18 cellular contexts compared by ENCODE assay signal in the genomic region with DNA sequence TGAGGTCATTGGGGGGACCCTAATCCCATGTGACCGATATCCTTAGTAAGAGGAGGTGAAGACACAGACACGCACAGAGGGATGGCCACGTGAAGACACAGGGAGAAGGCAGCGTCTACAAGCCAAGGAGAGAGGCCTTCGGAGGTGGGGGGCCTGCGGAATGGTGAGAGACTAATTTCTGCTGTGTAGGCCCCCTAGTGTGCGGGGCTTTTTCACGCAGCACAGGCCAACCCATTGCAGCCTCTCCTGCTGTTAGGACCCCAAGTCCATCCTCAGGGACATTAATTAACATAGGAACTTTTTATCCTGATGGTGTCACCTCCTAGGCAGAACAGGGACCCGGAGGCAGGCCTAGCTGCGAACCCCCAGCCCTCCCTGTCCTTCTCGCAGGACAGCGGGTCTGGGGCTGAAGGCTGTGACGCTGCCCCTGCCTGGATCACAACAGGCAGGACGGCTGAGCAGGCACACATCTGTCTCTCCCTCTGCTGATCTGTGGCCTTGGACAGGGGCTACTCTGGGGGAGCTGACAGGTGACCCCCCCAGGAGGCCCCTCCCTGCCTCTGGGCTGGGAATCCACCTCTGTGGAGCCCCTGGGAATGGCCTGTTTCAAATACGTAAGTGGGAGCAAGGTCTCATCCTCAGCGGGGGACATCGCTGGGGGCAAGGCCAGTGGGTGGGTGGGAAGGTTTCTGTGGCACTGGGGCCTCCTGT. TPM values are rescaled to one million over a fixed set of nuclear protein-coding genes. Genes with fewer than 3 reads are reported as not detected.
A peak's percentile ranks its signal among the peaks of the same experiment; 100 is the strongest.
DNase-seq lines count a peak whose midpoint lies in the region; ATAC-seq and TF ChIP-seq lines count a peak whose summit lies in the region.
"Had no signal": no experiment of that assay in that cellular context is flagged by ENCODE, and none has a peak within 500 bp of the region (broad histone marks: within the 10 kb centered on the region; RNA-seq: fewer than 3 reads in every experiment).

No MANE protein-coding gene starts in this region.

- in situ Hi-C loops in brain microvascular endothelial cell (cut with HindIII; ENCODE audit: low pct_ligation_motif_present, low sequenced_read_pairs): no loop called here

- H3K27ac Mint-ChIP-seq in activated T-helper 2 cell treated with anti-CD3 and anti-CD28 coated beads, Interferon-gamma antibody, Interleukin-2, Interleukin-4, amounts not matched to agents 10 μg/mL and 5 μg/mL and 100 μg/mL, durations not matched to agents 14 hours and 24 hours and 36 hours: no peak overlapping the region
- H3K27ac Mint-ChIP-seq: H9 had no signal

- H3K27ac ChIP-seq in right atrium auricular region: no peak overlapping the region
- no peak overlapping the region for H3K27ac ChIP-seq in left ventricle myocardium inferior (replicated peaks)
- no peak overlapping the region for H3K27ac ChIP-seq in brain microvascular endothelial cell
- H3K27ac ChIP-seq: RWPE1, SJSA1 had no signal

- intact Hi-C loops in left ventricle myocardium inferior (cut with micrococcal nuclease): no loop called here
- intact Hi-C loops in activated T-helper 2 cell treated with anti-CD3 and anti-CD28 coated beads, Interferon-gamma antibody, Interleukin-2, Interleukin-4, amounts not matched to agents 10 μg/mL and 5 μg/mL and 100 μg/mL, durations not matched to agents 14 hours and 24 hours and 36 hours (cut with micrococcal nuclease): no loop called here

- H3K4me1 Mint-ChIP-seq in activated T-helper 2 cell treated with anti-CD3 and anti-CD28 coated beads, Interferon-gamma antibody, Interleukin-2, Interleukin-4, amounts not matched to agents 10 μg/mL and 5 μg/mL and 100 μg/mL, durations not matched to agents 14 hours and 24 hours and 36 hours (ENCODE audit: low read depth): peaks cover 15% of the 10 kb centered on the region
- H3K4me1 Mint-ChIP-seq: H9 had no signal

- peak; percentile 44 for DNase-seq in right atrium auricular region (ENCODE audit: low spot score)
- DNase-seq in left ventricle myocardium inferior: no peak
- peak; percentile 3 for DNase-seq in activated T-helper 2 cell treated with anti-CD3 and anti-CD28 coated beads, Interferon-gamma antibody, Interleukin-2, Interleukin-4, amounts not matched to agents 10 μg/mL and 5 μg/mL and 100 μg/mL, durations not matched to agents 14 hours and 24 hours and 36 hours (ENCODE audit: low spot score)
- peak; percentile 55 for DNase-seq in left kidney (ENCODE audit: low read depth, low spot score)
- no peak for DNase-seq in glomerular visceral epithelial cell (ENCODE audit: extremely low spot score)
- DNase-seq in brain microvascular endothelial cell: no peak
- DNase-seq: AML-193, H9, Kasumi-1, MM.1S, NCI-H1092 treated with DMSO at 0.1 percent for 48 hours, NCI-H1694 treated with DMSO at 0.1 percent for 48 hours, NCI-H226 had no signal

- H3K9me3 Mint-ChIP-seq in activated T-helper 2 cell treated with anti-CD3 and anti-CD28 coated beads, Interferon-gamma antibody, Interleukin-2, Interleukin-4, amounts not matched to agents 10 μg/mL and 5 μg/mL and 100 μg/mL, durations not matched to agents 14 hours and 24 hours and 36 hours: no peaks in the 10 kb centered on the region
- H3K9me3 Mint-ChIP-seq: H9, IgD-negative memory B cell had no signal

- H3K36me3 Mint-ChIP-seq in activated T-helper 2 cell treated with anti-CD3 and anti-CD28 coated beads, Interferon-gamma antibody, Interleukin-2, Interleukin-4, amounts not matched to agents 10 μg/mL and 5 μg/mL and 100 μg/mL, durations not matched to agents 14 hours and 24 hours and 36 hours (ENCODE audit: low read depth): no peaks in the 10 kb centered on the region

- H3K4me1 ChIP-seq in right atrium auricular region: no peaks in the 10 kb centered on the region
- no peaks in the 10 kb centered on the region for H3K4me1 ChIP-seq in left ventricle myocardium inferior
- H3K4me1 ChIP-seq: SJSA1 had no signal

- no peak overlapping the region for H3K4me3 Mint-ChIP-seq in activated T-helper 2 cell treated with anti-CD3 and anti-CD28 coated beads, Interferon-gamma antibody, Interleukin-2, Interleukin-4, amounts not matched to agents 10 μg/mL and 5 μg/mL and 100 μg/mL, durations not matched to agents 14 hours and 24 hours and 36 hours (ENCODE audit: low read depth)
- H3K4me3 Mint-ChIP-seq: H9, IgD-negative memory B cell had no signal

- H3K27me3 Mint-ChIP-seq in activated T-helper 2 cell treated with anti-CD3 and anti-CD28 coated beads, Interferon-gamma antibody, Interleukin-2, Interleukin-4, amounts not matched to agents 10 μg/mL and 5 μg/mL and 100 μg/mL, durations not matched to agents 14 hours and 24 hours and 36 hours (ENCODE audit: low read depth): no peaks in the 10 kb centered on the region

- H3K27me3 ChIP-seq in right atrium auricular region (no peaks in the 10 kb centered on the region), left ventricle myocardium inferior (ENCODE audit: low read depth) (peaks cover 66% of the 10 kb centered on the region), brain microvascular endothelial cell (replicated peaks) (peaks cover 7% of the 10 kb centered on the region)

- no peak for TF ChIP-seq CTCF in right atrium auricular region (IDR thresholded peaks at IDR 0.05)
- no peak for TF ChIP-seq CTCF in left ventricle myocardium inferior (IDR thresholded peaks at IDR 0.05; ENCODE audit: borderline replicate concordance)
- no peak for TF ChIP-seq CTCF in brain microvascular endothelial cell (IDR thresholded peaks at IDR 0.05; ENCODE audit: low read depth, low read length, missing control alignments)

- H3K4me3 ChIP-seq in right atrium auricular region (no peak overlapping the region), left ventricle myocardium inferior (no peak overlapping the region), brain microvascular endothelial cell (ENCODE audit: low read depth, low read length) (no peak overlapping the region)
- H3K4me3 ChIP-seq: SJSA1 had no signal

- no peak for ATAC-seq in GM18858 (IDR thresholded peaks at IDR 0.05; ENCODE audit: unreplicated experiment)

- no peaks in the 10 kb centered on the region for H3K36me3 ChIP-seq in right atrium auricular region
- no peaks in the 10 kb centered on the region for H3K36me3 ChIP-seq in left ventricle myocardium inferior
- no peaks in the 10 kb centered on the region for H3K36me3 ChIP-seq in brain microvascular endothelial cell (replicated peaks)
- H3K36me3 ChIP-seq: SJSA1 had no signal

- H3K9me3 ChIP-seq in right atrium auricular region: no peaks in the 10 kb centered on the region
- H3K9me3 ChIP-seq in left ventricle myocardium inferior (replicated peaks): no peaks in the 10 kb centered on the region
- H3K9me3 ChIP-seq: SJSA1 had no signal

RNA-seq across cellular contexts. Expression of gene ASCL2, which starts 7.9 kb away (rescaled TPM):
- total RNA-seq in right atrium auricular region: under 1 TPM in 1 of 2 donors, not detected in 1; 0.51 TPM
- not detected for total RNA-seq in left ventricle myocardium inferior
- 0.23 and 0.25 TPM in 2 replicates for total RNA-seq in activated T-helper 2 cell treated with anti-CD3 and anti-CD28 coated beads, Interferon-gamma antibody, Interleukin-2, Interleukin-4, amounts not matched to agents 10 μg/mL and 5 μg/mL and 100 μg/mL, durations not matched to agents 14 hours and 24 hours and 36 hours
- total RNA-seq: HT1080, SJSA1 had no signal

RNA-seq across cellular contexts. Expression of gene C11orf21, which starts 39.3 kb away (rescaled TPM):
- total RNA-seq in right atrium auricular region: 10 to 100 TPM in 1 of 2 donors, 1 to 10 TPM in 1; 1.4 to 11.9 TPM
- 36.0 TPM for total RNA-seq in left ventricle myocardium inferior
- 3.1 and 3.4 TPM in 2 replicates for total RNA-seq in activated T-helper 2 cell treated with anti-CD3 and anti-CD28 coated beads, Interferon-gamma antibody, Interleukin-2, Interleukin-4, amounts not matched to agents 10 μg/mL and 5 μg/mL and 100 μg/mL, durations not matched to agents 14 hours and 24 hours and 36 hours
- total RNA-seq: H9 had no signal

RNA-seq across cellular contexts. Expression of gene TSPAN32, which starts 39.4 kb away (rescaled TPM):
- total RNA-seq in right atrium auricular region: 10 to 100 TPM in 1 of 2 donors, 1 to 10 TPM in 1; 2.6 to 15.2 TPM
- total RNA-seq in left ventricle myocardium inferior: 27.1 TPM
- 4.6 and 4.8 TPM in 2 replicates for total RNA-seq in activated T-helper 2 cell treated with anti-CD3 and anti-CD28 coated beads, Interferon-gamma antibody, Interleukin-2, Interleukin-4, amounts not matched to agents 10 μg/mL and 5 μg/mL and 100 μg/mL, durations not matched to agents 14 hours and 24 hours and 36 hours
- total RNA-seq: H9 had no signal

Comparison
In these comparisons a context has a peak if more than half of its experiments do, and no peak if none do; other contexts are left out.
1. DNase-seq: peak in right atrium auricular region (single experiment), activated T-helper 2 cell treated with anti-CD3 and anti-CD28 coated beads, Interferon-gamma antibody, Interleukin-2, Interleukin-4, amounts not matched to agents 10 μg/mL and 5 μg/mL and 100 μg/mL, durations not matched to agents 14 hours and 24 hours and 36 hours (single experiment) and left kidney (single experiment); none in left ventricle myocardium inferior (single experiment), glomerular visceral epithelial cell (single experiment) and brain microvascular endothelial cell (single experiment).